ENCODE assay signal across 18 cellular contexts in genomic region chr11:19072464-19072863, GRCh38. TPM values are rescaled to one million over a fixed set of nuclear protein-coding genes. Genes with fewer than 3 reads are reported as not detected.
DNase-seq lines count a peak whose midpoint lies in the region; ATAC-seq and TF ChIP-seq lines count a peak whose summit lies in the region.
"Had no signal": no experiment of that assay in that cellular context is flagged by ENCODE, and none has a peak within 500 bp of the region (broad histone marks: within the 10 kb centered on the region; RNA-seq: fewer than 3 reads in every experiment).

No MANE protein-coding gene starts in this region.

- H3K4ac ChIP-seq in neuronal stem cell (ENCODE audit: low read length) = no peak overlapping the region
- no peak overlapping the region for H3K4ac ChIP-seq in mesendoderm (ENCODE audit: low read depth, low read length)

- no peak for TF ChIP-seq POLR2A in prostate gland (IDR thresholded peaks at IDR 0.05)

- DNase-seq in stimulated activated naive CD8-positive, alpha-beta T cell treated with anti-CD3 and anti-CD28 coated beads, Interleukin-15, amount 100 ng/mL, for 72 hours = no peak
- no peak for DNase-seq in stimulated activated naive CD8-positive, alpha-beta T cell treated with anti-CD3 and anti-CD28 coated beads, Interleukin-15, Interleukin-2, amounts not matched to agents 100 U/mL and 50 U/mL, for 24 hours
- no peak for DNase-seq in neuronal stem cell (ENCODE audit: low spot score)
- DNase-seq in prostate gland (ENCODE audit: low spot score) = no peak
- DNase-seq in OCI-M2 (lab: John Stamatoyannopoulos, UW; ENCODE audit: unreplicated experiment) = no peak
- no peak for DNase-seq in activated effector memory CD4-positive, alpha-beta T cell treated with Interleukin-2 at 50 U/mL for 16 hours
- DNase-seq in mesendoderm = no peak
- DNase-seq: BE2C; CD4-positive, alpha-beta memory T cell; NCI-H1092 treated with DMSO at 0.1 percent for 48 hours; NCI-H187 treated with DMSO at 0.1 percent for 48 hours; NCI-H446; SIG-M5 had no signal

- peaks cover 20% of the 10 kb centered on the region for H3K27me3 Mint-ChIP-seq in stimulated activated naive CD8-positive, alpha-beta T cell treated with anti-CD3 and anti-CD28 coated beads, Interleukin-15, amount 100 ng/mL, for 72 hours

- no peak overlapping the region for H3K4me3 Mint-ChIP-seq in stimulated activated naive CD8-positive, alpha-beta T cell treated with anti-CD3 and anti-CD28 coated beads, Interleukin-15, amount 100 ng/mL, for 72 hours

- H3K27ac ChIP-seq in neuronal stem cell (replicated peaks; ENCODE audit: low read length) (no peak overlapping the region), prostate gland (no peak overlapping the region), mesendoderm (ENCODE audit: low read depth, low read length) (no peak overlapping the region)
- H3K27ac ChIP-seq: KMS-11 had no signal

- H3K9ac ChIP-seq in neuronal stem cell (ENCODE audit: low read depth, low read length, poor library complexity) (no peak overlapping the region), mesendoderm (ENCODE audit: low read length) (no peak overlapping the region)
- H3K9ac ChIP-seq: KMS-11 had no signal

- H3K4me1 Mint-ChIP-seq in stimulated activated naive CD8-positive, alpha-beta T cell treated with anti-CD3 and anti-CD28 coated beads, Interleukin-15, amount 100 ng/mL, for 72 hours = peaks cover 11% of the 10 kb centered on the region

- H2AFZ ChIP-seq in neuronal stem cell (ENCODE audit: low read length) = no peak overlapping the region

- WGBS in neuronal stem cell (ENCODE audit: extremely low coverage in 2 of 2, insufficient read length in 2 of 2, insufficient replicate concordance in 1 of 2), 2 donors = no CpG with 5 or more reads among the region's 5 CpGs
- 74% methylated on average over 5 of the region's 5 CpGs for WGBS in prostate gland
- WGBS in mesendoderm (ENCODE audit: extremely low coverage, insufficient coverage, low lambda C conversion rate) = no CpG with 5 or more reads among the region's 5 CpGs

- no peak overlapping the region for H4K8ac ChIP-seq in neuronal stem cell (ENCODE audit: low read depth, low read length)
- no peak overlapping the region for H4K8ac ChIP-seq in mesendoderm (ENCODE audit: low read depth, low read length)

- H2AK5ac ChIP-seq in neuronal stem cell (ENCODE audit: low read depth, low read length) (peak overlapping the region; percentile 27), mesendoderm (ENCODE audit: low read length) (no peak overlapping the region)

- H3K9me3 ChIP-seq in neuronal stem cell (replicated peaks in 1 of 2; ENCODE audit: control insufficient read depth in 2 of 2, insufficient read depth in 1 of 2, low read depth in 1 of 2, low read length in 2 of 2) (no peaks in the 10 kb centered on the region), prostate gland (no peaks in the 10 kb centered on the region)
- H3K9me3 ChIP-seq: BE2C had no signal

- H3K27me3 ChIP-seq in neuronal stem cell (ENCODE audit: control insufficient read depth in 3 of 3, insufficient read depth in 3 of 3, low read depth in 1 of 3, low read length in 3 of 3) (peaks cover 0 to 50% (median 0%) of the 10 kb centered on the region in 3 experiments), prostate gland (replicated peaks; ENCODE audit: insufficient read depth) (no peaks in the 10 kb centered on the region), mesendoderm (ENCODE audit: insufficient read depth, low read length, poor library complexity) (no peaks in the 10 kb centered on the region)
- H3K27me3 ChIP-seq: BE2C had no signal

- no peak overlapping the region for H2BK12ac ChIP-seq in neuronal stem cell (ENCODE audit: low read length)

- H3K4me1 ChIP-seq in neuronal stem cell (ENCODE audit: control insufficient read depth in 2 of 2, insufficient read depth in 1 of 2, low read depth in 1 of 2, low read length in 2 of 2) (no peaks in the 10 kb centered on the region), prostate gland (replicated peaks) (no peaks in the 10 kb centered on the region), mesendoderm (ENCODE audit: control insufficient read depth, low read depth, low read length) (peaks cover 1% of the 10 kb centered on the region)
- H3K4me1 ChIP-seq: BE2C had no signal

- H3K4me2 ChIP-seq in neuronal stem cell (ENCODE audit: insufficient read depth, low read length, poor library complexity, severe bottlenecking) = no peak overlapping the region
- no peak overlapping the region for H3K4me2 ChIP-seq in mesendoderm (ENCODE audit: low read length)
- H3K4me2 ChIP-seq: KMS-11 had no signal

- H3K27ac Mint-ChIP-seq in stimulated activated naive CD8-positive, alpha-beta T cell treated with anti-CD3 and anti-CD28 coated beads, Interleukin-15, amount 100 ng/mL, for 72 hours = no peak overlapping the region

- no peak overlapping the region for H2BK120ac ChIP-seq in neuronal stem cell (ENCODE audit: low read depth, low read length)
- no peak overlapping the region for H2BK120ac ChIP-seq in mesendoderm (ENCODE audit: low read depth, low read length)

- no peaks in the 10 kb centered on the region for H3K79me1 ChIP-seq in neuronal stem cell (ENCODE audit: low read depth, low read length)
- no peaks in the 10 kb centered on the region for H3K79me1 ChIP-seq in mesendoderm (ENCODE audit: low read length)

- H4K5ac ChIP-seq in mesendoderm (ENCODE audit: low read length) = no peak overlapping the region

- H2BK15ac ChIP-seq in neuronal stem cell (ENCODE audit: low read length) (no peak overlapping the region), mesendoderm (replicated peaks; ENCODE audit: low read depth) (no peak overlapping the region)

- H3K4me3 ChIP-seq in neuronal stem cell (ENCODE audit: low read length in 2 of 2) = no peak overlapping the region
- H3K4me3 ChIP-seq in prostate gland = no peak overlapping the region
- H3K4me3 ChIP-seq in mesendoderm (ENCODE audit: low read length) = no peak overlapping the region

- peak overlapping the region; percentile 76 for H3K14ac ChIP-seq in neuronal stem cell (ENCODE audit: low read length)

- no peak overlapping the region for H3K56ac ChIP-seq in mesendoderm (ENCODE audit: low read length)

- no peak for TF ChIP-seq CTCF in prostate gland (IDR thresholded peaks at IDR 0.05)

- peaks cover 0 to 10% of the 10 kb centered on the region in 2 donors for H3K9me3 Mint-ChIP-seq in stimulated activated naive CD8-positive, alpha-beta T cell treated with anti-CD3 and anti-CD28 coated beads, Interleukin-15, amount 100 ng/mL, for 72 hours

- H2BK5ac ChIP-seq in neuronal stem cell (ENCODE audit: low read length) (no peak overlapping the region), mesendoderm (ENCODE audit: low read length) (no peak overlapping the region)

- H3K36me3 ChIP-seq in neuronal stem cell (replicated peaks in 1 of 2; ENCODE audit: control insufficient read depth in 2 of 2, insufficient read depth in 2 of 2, low read length in 2 of 2) = no peaks in the 10 kb centered on the region
- H3K36me3 ChIP-seq in prostate gland = no peaks in the 10 kb centered on the region
- no peaks in the 10 kb centered on the region for H3K36me3 ChIP-seq in mesendoderm (ENCODE audit: control insufficient read depth, insufficient read depth, low read length)
- H3K36me3 ChIP-seq: BE2C had no signal

- H3K18ac ChIP-seq in neuronal stem cell (ENCODE audit: low read length) (peak overlapping the region; percentile 54), mesendoderm (ENCODE audit: low read length) (no peak overlapping the region)

- no peaks in the 10 kb centered on the region for H3K79me2 ChIP-seq in mesendoderm (ENCODE audit: control insufficient read depth, insufficient read depth, low read length)

- ATAC-seq in stimulated activated naive CD8-positive, alpha-beta T cell treated with anti-CD3 and anti-CD28 coated beads, Interleukin-15, amount 100 ng/mL, for 72 hours = peak; percentile 27
- ATAC-seq in stimulated activated naive CD8-positive, alpha-beta T cell treated with anti-CD3 and anti-CD28 coated beads, Interleukin-15, Interleukin-2, amounts not matched to agents 100 U/mL and 50 U/mL, for 24 hours = no peak
- ATAC-seq in esophagus mucosa = peak; percentile 91

- no peak overlapping the region for H4K91ac ChIP-seq in neuronal stem cell (ENCODE audit: low read depth, low read length, poor library complexity)

- intact Hi-C loops in prostate gland (cut with DNase I) = no loop called here

- H3K23ac ChIP-seq in neuronal stem cell (ENCODE audit: low read depth, low read length, poor library complexity) = peak overlapping the region; percentile 90
- no peak overlapping the region for H3K23ac ChIP-seq in mesendoderm (ENCODE audit: low read length)

RNA-seq across cellular contexts. Expression of gene MRGPRX2, which starts 11.9 kb away (rescaled TPM):
- total RNA-seq in esophagus mucosa (not detected), prostate gland (not detected)
- not detected for polyA plus RNA-seq in neuronal stem cell (2013, experiment 1 of 2)
- not detected for polyA plus RNA-seq in neuronal stem cell (2013, experiment 2 of 2)
- polyA plus RNA-seq in mesendoderm (2013, experiment 1 of 2) = not detected
- not detected for polyA plus RNA-seq in mesendoderm (2013, experiment 2 of 2)
- total RNA-seq: CD4-positive, alpha-beta memory T cell; HepG2; MCF 10A; RPMI7951 had no signal
- polyA plus RNA-seq: CD4-positive, alpha-beta memory T cell; HepG2 had no signal

RNA-seq across cellular contexts. Expression of gene ZDHHC13, which starts 44.5 kb away (rescaled TPM):
- total RNA-seq in esophagus mucosa = 36.5 TPM
- 10.5 TPM for polyA plus RNA-seq in neuronal stem cell (2013, experiment 1 of 2)
- 10.3 TPM for polyA plus RNA-seq in neuronal stem cell (2013, experiment 2 of 2)
- total RNA-seq in prostate gland = 10 to 100 TPM; 12.2 to 12.3 TPM
- polyA plus RNA-seq in mesendoderm (2013, experiment 1 of 2) = 11.0 TPM
- 11.5 TPM for polyA plus RNA-seq in mesendoderm (2013, experiment 2 of 2)
